In genomic region chr17:43398724-43399595, GRCh38 we compare ENCODE assay signal across 7 cellular contexts. TPM values are rescaled to one million over a fixed set of nuclear protein-coding genes. Genes with fewer than 3 reads are reported as not detected.
DNase-seq lines count a peak whose midpoint lies in the region; ATAC-seq and TF ChIP-seq lines count a peak whose summit lies in the region.

A gene with protein sequence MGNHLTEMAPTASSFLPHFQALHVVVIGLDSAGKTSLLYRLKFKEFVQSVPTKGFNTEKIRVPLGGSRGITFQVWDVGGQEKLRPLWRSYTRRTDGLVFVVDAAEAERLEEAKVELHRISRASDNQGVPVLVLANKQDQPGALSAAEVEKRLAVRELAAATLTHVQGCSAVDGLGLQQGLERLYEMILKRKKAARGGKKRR (plus strand): TSS chr17:43398993. CDS start chr17:43399733, 740 bp downstream.

- peak; percentile 84 to 92 (median 90) for ATAC-seq in heart left ventricle

- H3K36me3 ChIP-seq in adrenal gland (replicated peaks in 1 of 2) (no peaks in the 10 kb centered on the region), heart left ventricle (no peaks in the 10 kb centered on the region), transverse colon (no peaks in the 10 kb centered on the region)

- TF ChIP-seq CTCF in adrenal gland (IDR thresholded peaks at IDR 0.05), result peak in 1 of 6 experiments; percentile 10
- TF ChIP-seq CTCF in heart left ventricle (IDR thresholded peaks at IDR 0.05), result no peak
- TF ChIP-seq CTCF in transverse colon (IDR thresholded peaks at IDR 0.05), result peak in 1 of 5 experiments; percentile 8

- intact Hi-C loops in adrenal gland (cut with DNase I), result no loop called here
- intact Hi-C loops in heart left ventricle (cut with DNase I), result no loop called here
- intact Hi-C loops in posterior cingulate gyrus (cut with DNase I), result no loop called here
- intact Hi-C loops in transverse colon (cut with DNase I; ENCODE audit: low total_unique reads), result no loop called here

- H3K9me3 ChIP-seq in adrenal gland (replicated peaks in 1 of 3), result no peaks in the 10 kb centered on the region
- no peaks in the 10 kb centered on the region for H3K9me3 ChIP-seq in heart left ventricle
- H3K9me3 ChIP-seq in transverse colon, result no peaks in the 10 kb centered on the region

- TF ChIP-seq POLR2A in GM18526 (IDR thresholded peaks at IDR 0.05; ENCODE audit: extremely low read depth, insufficient read length), result peak; percentile 70
- TF ChIP-seq POLR2A in adrenal gland (IDR thresholded peaks at IDR 0.05), result peak; percentile 75 to 85
- peak; percentile 46 to 98 for TF ChIP-seq POLR2A in heart left ventricle (IDR thresholded peaks at IDR 0.05)
- peak; percentile 83 for TF ChIP-seq POLR2A in transverse colon (IDR thresholded peaks at IDR 0.05)

- peak within 1 kb of the TSS in 3 of 5 donors; percentile 62 to 91 (median 72) for H3K27ac ChIP-seq in adrenal gland
- peak within 1 kb of the TSS in 11 of 12 donors; percentile 52 to 94 (median 78) for H3K27ac ChIP-seq in heart left ventricle
- H3K27ac ChIP-seq in transverse colon, result peak within 1 kb of the TSS; percentile 79 to 94 (median 88)

- H3K4me3 ChIP-seq in adrenal gland (peak within 1 kb of the TSS in 3 of 4 donors; percentile 26 to 87 (median 68)), heart left ventricle (peak within 1 kb of the TSS; percentile 64 to 93 (median 76)), transverse colon (peak within 1 kb of the TSS; percentile 60 to 98 (median 75))

- WGBS in adrenal gland, 4 donors, result 0 to 2% (median 1%) methylated on average over 20 to 64 of the region's 64 CpGs
- 1% methylated on average over 16 to 64 of the region's 64 CpGs for WGBS in heart left ventricle, 4 donors
- 0 to 2% methylated on average over 3 to 55 of the region's 64 CpGs for WGBS in transverse colon (ENCODE audit: low coverage in 1 of 2), 2 donors

- no peak for TF ChIP-seq EP300 in transverse colon (IDR thresholded peaks at IDR 0.05; ENCODE audit: low read depth)

- peak; percentile 72 for DNase-seq in NCI-H1105 treated with DMSO at 0.1 percent for 48 hours (lab: John Stamatoyannopoulos, UW)
- peak; percentile 66 to 83 (median 79) for DNase-seq in T-helper 1 cell
- DNase-seq in adrenal gland, result peak; percentile 72 to 94 (median 88)
- DNase-seq in heart left ventricle, result peak; percentile 90 to 95 (median 93)
- peak; percentile 83 to 99 (median 92) for DNase-seq in posterior cingulate gyrus
- peak; percentile 92 for DNase-seq in transverse colon

- H3K27me3 ChIP-seq in adrenal gland (no peaks in the 10 kb centered on the region), heart left ventricle (no peaks in the 10 kb centered on the region), transverse colon (no peaks in the 10 kb centered on the region)

- in situ Hi-C loops in transverse colon (cut with MboI; ENCODE audit: low pct_ligation_motif_present in 1 of 4, low pct_unique_long_range_greater_than_20kb in 1 of 4, low sequenced_read_pairs in 3 of 4), result loop anchor here in 2 of 4 donors (5.0 kb wide), 1 partner anchor 83 kb away; the partner anchor contains the start of gene DHX8 (in 2 of the 2)

- H3K4me1 ChIP-seq in adrenal gland (replicated peaks in 1 of 2), result peaks cover 9 to 28% of the 10 kb centered on the region in 2 donors
- peaks cover 0 to 44% (median 25%) of the 10 kb centered on the region in 12 donors for H3K4me1 ChIP-seq in heart left ventricle
- H3K4me1 ChIP-seq in transverse colon, result peaks cover 0 to 38% (median 8%) of the 10 kb centered on the region in 4 donors

RNA-seq across cellular contexts. Expression of the gene that starts here (rescaled TPM):
- total RNA-seq in adrenal gland, result 1 to 10 TPM; 2.4 to 7.1 (median 5.7) TPM
- 1 to 10 TPM; 2.8 to 8.3 (median 3.2) TPM for polyA plus RNA-seq in adrenal gland
- total RNA-seq in heart left ventricle, result 10 to 100 TPM in 1 of 9 donors, 1 to 10 TPM in 8; 2.2 to 16.2 (median 4.0) TPM
- 1 to 10 TPM; 5.6 to 8.7 TPM for polyA plus RNA-seq in heart left ventricle
- total RNA-seq in transverse colon, result 10 to 100 TPM in 1 of 4 donors, 1 to 10 TPM in 3; 6.7 to 29.5 (median 8.8) TPM

Comparison
In these comparisons a context has a peak if more than half of its experiments do, and no peak if none do; other contexts are left out.
1. Peak in every context shown above with its lines: DNase-seq, ATAC-seq, H3K4me3 ChIP-seq and H3K27ac ChIP-seq.